In the genomic region with DNA sequence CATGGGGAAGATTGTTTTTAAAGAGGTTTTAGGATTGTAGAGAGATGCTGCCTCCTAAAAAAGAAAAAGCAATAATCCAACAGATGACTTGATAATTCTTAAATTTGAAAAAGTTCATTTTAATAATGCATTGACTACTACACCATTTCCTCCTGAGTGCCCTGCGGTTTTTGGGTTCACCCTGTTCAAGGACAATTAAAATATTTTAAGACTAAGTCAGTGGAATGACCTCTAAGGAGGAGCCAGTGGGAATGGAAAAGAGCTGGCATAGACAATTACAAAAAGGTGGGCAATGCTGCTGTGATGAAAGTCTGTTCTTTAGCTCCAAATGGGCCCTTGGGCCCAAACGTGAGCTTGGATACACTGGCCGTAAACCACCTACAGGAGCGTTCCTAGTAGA, we compare ENCODE assay signal across 14 cellular contexts.
A peak's percentile ranks its signal among the peaks of the same experiment; 100 is the strongest.
DNase-seq lines count a peak whose midpoint lies in the region; ATAC-seq and TF ChIP-seq lines count a peak whose summit lies in the region.
"Had no signal": no experiment of that assay in that cellular context is flagged by ENCODE, and none has a peak within 500 bp of the region (broad histone marks: within the 10 kb centered on the region; RNA-seq: fewer than 3 reads in every experiment).

No MANE protein-coding gene starts in this region.

- H3K4me3 ChIP-seq in HEK293 (ENCODE audit: low read depth, low read length) = no peak overlapping the region
- H3K4me3 ChIP-seq in testis = no peak overlapping the region
- H3K4me3 ChIP-seq: SJCRH30 had no signal

- no peak for TF ChIP-seq POLR2A in testis (IDR thresholded peaks at IDR 0.05)

- H3K4me1 Mint-ChIP-seq in chondrocyte (ENCODE audit: low read depth) = peaks cover 38% of the 10 kb centered on the region

- POLR2A ChIA-PET in HEK293 (lab: Yijun Ruan, JAX) = interaction anchor here (0.8 kb wide), 1 partner anchor 16 kb away, joined by 3 read pairs; no protein-coding TSS in a partner anchor

- H3K27ac ChIP-seq in HEK293 (ENCODE audit: extremely low read depth, low read depth, low read length) (peak overlapping the region; percentile 88), testis (peak overlapping the region; percentile 3 to 46)
- H3K27ac ChIP-seq: 22Rv1, SJCRH30 had no signal

- DNase-seq in Right ventricle myocardium inferior (ENCODE audit: missing footprints) (no peak), cardiac septum (ENCODE audit: low spot score) (no peak), chondrocyte (ENCODE audit: low spot score) (no peak), testis (no peak), midbrain (lab: John Stamatoyannopoulos, UW) (no peak), 8988T (no peak)
- DNase-seq: CD4-positive, alpha-beta T cell; NCI-H1048; NCI-H2081 treated with DMSO at 0.1 percent for 48 hours; NCI-H524 treated with DMSO at 0.1 percent for 48 hours; SJCRH30 had no signal

- peaks cover 26% of the 10 kb centered on the region for H3K4me1 ChIP-seq in HEK293 (ENCODE audit: control insufficient read depth, insufficient read depth, low read length)
- H3K4me1 ChIP-seq in testis = peaks cover 28% of the 10 kb centered on the region
- H3K4me1 ChIP-seq: SJCRH30 had no signal

- peaks cover 2% of the 10 kb centered on the region for H3K36me3 Mint-ChIP-seq in chondrocyte (ENCODE audit: low read depth)

- H3K9me3 Mint-ChIP-seq in chondrocyte (ENCODE audit: low read depth) = no peaks in the 10 kb centered on the region
- H3K9me3 Mint-ChIP-seq: CD4-positive, alpha-beta T cell had no signal

- H3K27me3 ChIP-seq in testis = no peaks in the 10 kb centered on the region
- H3K27me3 ChIP-seq: SJCRH30 had no signal

- ATAC-seq in Right ventricle myocardium inferior = peak; percentile 11
- no peak for ATAC-seq in GM21723 (IDR thresholded peaks at IDR 0.05; ENCODE audit: unreplicated experiment)

- H3K27me3 Mint-ChIP-seq in chondrocyte (ENCODE audit: low read depth) = no peaks in the 10 kb centered on the region

- H3K9me3 ChIP-seq in HEK293 (ENCODE audit: control insufficient read depth, insufficient read depth, low read depth, low read length) (no peaks in the 10 kb centered on the region), testis (no peaks in the 10 kb centered on the region)
- H3K9me3 ChIP-seq: SJCRH30 had no signal

- WGBS in testis, 2 donors = 56 to 61% methylated on average over 4 of the region's 4 CpGs

- TF ChIP-seq CTCF in HEK293 (tag by site-specific recombination; IDR thresholded peaks at IDR 0.05) = no peak
- TF ChIP-seq CTCF in chondrocyte (IDR thresholded peaks at IDR 0.05) = no peak
- no peak for TF ChIP-seq CTCF in testis (IDR thresholded peaks at IDR 0.05)

- no peak overlapping the region for H3K4me3 Mint-ChIP-seq in chondrocyte (ENCODE audit: unreplicated experiment)
- H3K4me3 Mint-ChIP-seq: CD4-positive, alpha-beta T cell had no signal

- intact Hi-C loops in Right ventricle myocardium inferior (cut with DNase I) = no loop called here
- intact Hi-C loops in cardiac septum (cut with DNase I) = no loop called here
- intact Hi-C loops in testis (cut with DNase I; ENCODE audit: low total_unique reads) = no loop called here

- CTCF ChIA-PET in HEK293 (lab: Yijun Ruan, JAX) = interaction anchor here (0.5 to 1.4 kb wide), 4 partner anchors 11 to 227 kb away, joined by 3 to 5 read pairs (median 3); no protein-coding TSS in a partner anchor

- H3K36me3 ChIP-seq in HEK293 (ENCODE audit: control insufficient read depth in 2 of 2, insufficient read depth in 1 of 2, low read length in 2 of 2) = no peaks in the 10 kb centered on the region
- no peaks in the 10 kb centered on the region for H3K36me3 ChIP-seq in testis (ENCODE audit: low read depth, missing control alignments)
- H3K36me3 ChIP-seq: SJCRH30 had no signal

- H3K27ac Mint-ChIP-seq in chondrocyte (ENCODE audit: unreplicated experiment) = peak overlapping the region; percentile 81
- H3K27ac Mint-ChIP-seq: CD4-positive, alpha-beta T cell had no signal

TF ChIP-seq in HEK293, 187 proteins besides CTCF, POLR2A, EP300 and RAD21:
- TF ChIP-seq, protein P1, sequence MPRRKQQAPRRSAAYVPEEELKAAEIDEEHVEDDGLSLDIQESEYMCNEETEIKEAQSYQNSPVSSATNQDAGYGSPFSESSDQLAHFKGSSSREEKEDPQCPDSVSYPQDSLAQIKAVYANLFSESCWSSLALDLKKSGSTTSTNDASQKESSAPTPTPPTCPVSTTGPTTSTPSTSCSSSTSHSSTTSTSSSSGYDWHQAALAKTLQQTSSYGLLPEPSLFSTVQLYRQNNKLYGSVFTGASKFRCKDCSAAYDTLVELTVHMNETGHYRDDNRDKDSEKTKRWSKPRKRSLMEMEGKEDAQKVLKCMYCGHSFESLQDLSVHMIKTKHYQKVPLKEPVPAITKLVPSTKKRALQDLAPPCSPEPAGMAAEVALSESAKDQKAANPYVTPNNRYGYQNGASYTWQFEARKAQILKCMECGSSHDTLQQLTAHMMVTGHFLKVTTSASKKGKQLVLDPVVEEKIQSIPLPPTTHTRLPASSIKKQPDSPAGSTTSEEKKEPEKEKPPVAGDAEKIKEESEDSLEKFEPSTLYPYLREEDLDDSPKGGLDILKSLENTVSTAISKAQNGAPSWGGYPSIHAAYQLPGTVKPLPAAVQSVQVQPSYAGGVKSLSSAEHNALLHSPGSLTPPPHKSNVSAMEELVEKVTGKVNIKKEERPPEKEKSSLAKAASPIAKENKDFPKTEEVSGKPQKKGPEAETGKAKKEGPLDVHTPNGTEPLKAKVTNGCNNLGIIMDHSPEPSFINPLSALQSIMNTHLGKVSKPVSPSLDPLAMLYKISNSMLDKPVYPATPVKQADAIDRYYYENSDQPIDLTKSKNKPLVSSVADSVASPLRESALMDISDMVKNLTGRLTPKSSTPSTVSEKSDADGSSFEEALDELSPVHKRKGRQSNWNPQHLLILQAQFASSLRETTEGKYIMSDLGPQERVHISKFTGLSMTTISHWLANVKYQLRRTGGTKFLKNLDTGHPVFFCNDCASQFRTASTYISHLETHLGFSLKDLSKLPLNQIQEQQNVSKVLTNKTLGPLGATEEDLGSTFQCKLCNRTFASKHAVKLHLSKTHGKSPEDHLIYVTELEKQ (tag by site-specific recombination; IDR thresholded peaks at IDR 0.05; ENCODE audit: borderline replicate concordance) = no peak
- TF ChIP-seq FEZF1 (tag by site-specific recombination; IDR thresholded peaks at IDR 0.05) (no peak), OSR2 (tag by site-specific recombination; IDR thresholded peaks at IDR 0.05) (no peak), ZFP69B (tag by site-specific recombination; IDR thresholded peaks at IDR 0.05) (no peak), ZNF776 (tag by site-specific recombination; IDR thresholded peaks at IDR 0.05; ENCODE audit: borderline replicate concordance) (no peak), ZNF416 (tag by site-specific recombination; IDR thresholded peaks at IDR 0.05) (no peak), ZFHX2 (tag by site-specific recombination; conservative IDR thresholded peaks at IDR 0.05) (no peak), ZNF121 (tag by site-specific recombination; IDR thresholded peaks at IDR 0.05) (no peak), ZNF558 (tag by site-specific recombination; IDR thresholded peaks at IDR 0.05) (no peak), SP3 (tag by site-specific recombination; IDR thresholded peaks at IDR 0.05) (no peak), ZNF76 (tag by site-specific recombination; IDR thresholded peaks at IDR 0.05; ENCODE audit: borderline replicate concordance, low read depth) (no peak)
- TF ChIP-seq, protein P2, sequence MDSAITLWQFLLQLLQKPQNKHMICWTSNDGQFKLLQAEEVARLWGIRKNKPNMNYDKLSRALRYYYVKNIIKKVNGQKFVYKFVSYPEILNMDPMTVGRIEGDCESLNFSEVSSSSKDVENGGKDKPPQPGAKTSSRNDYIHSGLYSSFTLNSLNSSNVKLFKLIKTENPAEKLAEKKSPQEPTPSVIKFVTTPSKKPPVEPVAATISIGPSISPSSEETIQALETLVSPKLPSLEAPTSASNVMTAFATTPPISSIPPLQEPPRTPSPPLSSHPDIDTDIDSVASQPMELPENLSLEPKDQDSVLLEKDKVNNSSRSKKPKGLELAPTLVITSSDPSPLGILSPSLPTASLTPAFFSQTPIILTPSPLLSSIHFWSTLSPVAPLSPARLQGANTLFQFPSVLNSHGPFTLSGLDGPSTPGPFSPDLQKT (IDR thresholded peaks at IDR 0.05; ENCODE audit: borderline replicate concordance, low read depth, low read length) = no peak
- TF ChIP-seq, protein P3, sequence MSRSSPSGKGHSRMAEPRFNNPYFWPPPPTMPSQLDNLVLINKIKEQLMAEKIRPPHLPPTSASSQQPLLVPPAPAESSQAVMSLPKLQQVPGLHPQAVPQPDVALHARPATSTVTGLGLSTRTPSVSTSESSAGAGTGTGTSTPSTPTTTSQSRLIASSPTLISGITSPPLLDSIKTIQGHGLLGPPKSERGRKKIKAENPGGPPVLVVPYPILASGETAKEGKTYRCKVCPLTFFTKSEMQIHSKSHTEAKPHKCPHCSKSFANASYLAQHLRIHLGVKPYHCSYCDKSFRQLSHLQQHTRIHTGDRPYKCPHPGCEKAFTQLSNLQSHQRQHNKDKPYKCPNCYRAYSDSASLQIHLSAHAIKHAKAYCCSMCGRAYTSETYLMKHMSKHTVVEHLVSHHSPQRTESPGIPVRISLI (tag by site-specific recombination; IDR thresholded peaks at IDR 0.05) = no peak
